Comparison of ENCODE assay signal across 1 cellular context in the genomic region with DNA sequence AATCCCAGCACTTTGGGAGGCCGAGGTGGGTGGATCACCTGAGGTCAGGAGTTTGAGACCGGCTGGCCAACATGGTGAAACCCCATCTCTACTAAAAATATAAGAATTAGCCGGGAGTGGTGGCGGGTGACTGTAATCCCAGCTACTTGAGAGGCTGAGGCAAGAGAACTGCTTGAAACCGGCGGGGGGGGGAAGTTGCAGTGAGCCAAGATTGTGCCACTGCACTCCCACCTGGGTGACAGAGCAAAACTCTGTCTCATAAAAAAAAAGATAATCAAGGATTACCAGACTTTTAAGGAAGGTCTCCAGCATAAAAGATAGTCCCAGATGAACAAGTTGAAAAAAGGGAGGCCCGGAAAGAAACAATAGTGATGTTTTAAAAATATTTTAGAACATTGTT.
A peak's percentile ranks its signal among the peaks of the same experiment; 100 is the strongest.
TF ChIP-seq lines count a peak whose summit lies in the region.

No MANE protein-coding gene starts in this region.

TF ChIP-seq in K562, 482 proteins besides CTCF, POLR2A, EP300 and RAD21:
- TF ChIP-seq, protein P1, sequence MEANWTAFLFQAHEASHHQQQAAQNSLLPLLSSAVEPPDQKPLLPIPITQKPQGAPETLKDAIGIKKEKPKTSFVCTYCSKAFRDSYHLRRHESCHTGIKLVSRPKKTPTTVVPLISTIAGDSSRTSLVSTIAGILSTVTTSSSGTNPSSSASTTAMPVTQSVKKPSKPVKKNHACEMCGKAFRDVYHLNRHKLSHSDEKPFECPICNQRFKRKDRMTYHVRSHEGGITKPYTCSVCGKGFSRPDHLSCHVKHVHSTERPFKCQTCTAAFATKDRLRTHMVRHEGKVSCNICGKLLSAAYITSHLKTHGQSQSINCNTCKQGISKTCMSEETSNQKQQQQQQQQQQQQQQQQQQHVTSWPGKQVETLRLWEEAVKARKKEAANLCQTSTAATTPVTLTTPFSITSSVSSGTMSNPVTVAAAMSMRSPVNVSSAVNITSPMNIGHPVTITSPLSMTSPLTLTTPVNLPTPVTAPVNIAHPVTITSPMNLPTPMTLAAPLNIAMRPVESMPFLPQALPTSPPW (CRISPR knock-in tag; IDR thresholded peaks at IDR 0.05), result peak; percentile 18; the same call in 1 of the 2 replicates
- TF ChIP-seq ARID1B (IDR thresholded peaks at IDR 0.05) (0 out of 2 replicates have a peak, but pooled peaks have one; percentile 14), NFE2 (IDR thresholded peaks at IDR 0.05; ENCODE audit: low read depth) (peak; percentile 60), DPF2 (IDR thresholded peaks at IDR 0.05) (0 out of 2 replicates have a peak, but pooled peaks have one; percentile 41), CBFA2T3 (IDR thresholded peaks at IDR 0.05) (peak; percentile 53; the same call in 1 of the 2 replicates), TRIM24 (IDR thresholded peaks at IDR 0.05) (0 out of 4 replicates have a peak, but pooled peaks of 1 of the 2 experiments have one; percentile 34)
